In the genomic region with DNA sequence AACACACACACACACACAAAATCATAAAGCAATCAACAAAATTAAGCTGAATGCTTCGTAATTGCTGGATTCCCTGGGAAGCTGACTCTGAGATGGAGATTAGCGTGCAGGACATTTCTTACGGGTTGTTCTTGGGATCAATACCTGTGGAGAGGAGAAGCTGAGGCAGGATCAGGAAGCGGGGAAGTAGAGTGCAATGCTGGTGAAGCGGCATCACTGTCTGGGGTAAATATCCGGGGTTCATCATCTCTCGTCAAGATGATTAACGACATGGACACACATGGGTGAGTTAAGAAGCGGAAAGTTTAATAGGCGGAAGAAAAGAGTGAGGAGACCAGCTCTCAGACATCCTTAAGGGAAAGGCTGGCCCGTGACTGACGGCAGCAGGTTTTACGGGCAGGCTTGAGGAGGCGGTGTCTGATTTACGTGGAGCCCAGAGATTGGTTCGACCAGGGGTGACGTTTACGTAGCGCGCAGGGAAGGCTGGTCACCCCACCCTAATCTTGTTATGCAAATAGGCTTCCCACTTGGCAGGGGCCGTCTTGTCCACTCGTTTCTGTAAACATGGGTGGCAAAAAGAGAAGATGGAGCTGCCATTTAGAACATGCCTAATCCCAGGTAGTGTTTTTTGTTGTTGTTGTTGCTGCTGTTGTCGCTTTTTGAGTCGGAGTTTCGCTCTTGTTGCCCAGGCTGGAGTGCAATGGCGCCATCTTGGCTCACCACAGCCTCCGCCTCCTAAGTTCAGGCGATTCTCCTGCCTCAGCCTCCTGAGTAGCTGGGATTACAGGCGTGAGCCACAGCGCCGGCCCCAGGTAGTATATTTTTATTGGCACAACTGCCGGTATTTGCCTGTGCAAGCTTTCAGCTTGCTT, we compare ENCODE assay signal across 1 cellular context.
TF ChIP-seq lines count a peak whose summit lies in the region.

No MANE protein-coding gene starts in this region.

TF ChIP-seq in H1, 55 proteins besides CTCF, POLR2A, EP300 and RAD21 (continued from another document):
- TF ChIP-seq SP4 (IDR thresholded peaks at IDR 0.05; ENCODE audit: low read length) (no peak), SP1 (IDR thresholded peaks at IDR 0.05; ENCODE audit: low read depth, low read length) (no peak)
TF ChIP-seq in H1: peak in this region for 0.
